Comparison of ENCODE assay signal across 10 cellular contexts in the genomic region with DNA sequence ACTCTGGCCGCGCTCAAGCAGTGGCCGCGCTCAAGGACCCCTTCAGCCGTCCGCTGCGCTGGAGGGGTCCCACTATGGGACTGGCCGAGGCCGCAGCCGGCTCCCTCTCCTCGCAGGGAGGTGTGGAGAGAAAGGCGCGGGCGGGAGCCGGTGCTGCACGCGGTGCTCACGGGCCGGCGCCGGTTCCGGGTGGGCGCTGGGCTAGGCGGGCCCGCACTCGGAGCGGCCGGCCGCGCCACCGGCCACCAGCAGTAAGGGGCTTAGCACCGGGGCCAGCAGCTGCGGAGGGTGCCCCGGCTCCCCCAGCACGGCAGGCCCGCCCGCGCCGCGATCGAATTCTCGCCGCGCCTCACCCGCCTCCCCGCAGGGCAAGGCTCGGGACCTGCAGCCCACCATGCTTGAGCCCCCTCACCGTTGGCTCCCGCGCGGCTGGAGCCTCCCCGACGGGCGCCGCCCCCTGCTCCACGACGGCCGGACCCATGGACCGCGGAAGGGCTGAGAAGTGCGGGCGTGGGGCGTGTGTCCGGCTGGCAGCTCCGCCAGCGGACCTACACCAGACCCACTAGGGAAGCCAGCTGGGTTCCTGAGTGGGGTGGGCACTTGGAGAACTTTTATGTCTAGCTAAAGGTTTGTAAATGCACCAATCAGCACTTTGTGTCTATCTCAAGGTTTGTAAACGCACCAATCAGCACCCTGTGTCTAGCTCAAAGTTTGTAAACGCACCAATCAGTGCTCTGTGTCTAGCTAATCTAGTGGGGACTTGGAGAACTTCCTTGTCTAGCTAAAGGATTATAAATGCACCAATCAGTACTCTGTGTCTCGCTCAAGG. TPM values are rescaled to one million over a fixed set of nuclear protein-coding genes. Genes with fewer than 3 reads are reported as not detected.
DNase-seq lines count a peak whose midpoint lies in the region; ATAC-seq and TF ChIP-seq lines count a peak whose summit lies in the region.
"Had no signal": no experiment of that assay in that cellular context is flagged by ENCODE, and none has a peak within 500 bp of the region (broad histone marks: within the 10 kb centered on the region; RNA-seq: fewer than 3 reads in every experiment).

No MANE protein-coding gene starts in this region.

- no peaks in the 10 kb centered on the region for H3K4me1 Mint-ChIP-seq in activated CD4-positive, alpha-beta T cell treated with anti-CD3 and anti-CD28 coated beads, Interleukin-2, amount 10 ng/mL, durations not matched to agents 24 days and 14 days

- H3K4me3 ChIP-seq in brain microvascular endothelial cell (ENCODE audit: low read depth, low read length) (peak overlapping the region; percentile 46), testis (peak overlapping the region; percentile 63 to 64)

- H3K27ac ChIP-seq in brain microvascular endothelial cell, result no peak overlapping the region
- H3K27ac ChIP-seq in testis, result peak overlapping the region; percentile 31 to 51

- in situ Hi-C loops in brain microvascular endothelial cell (cut with HindIII; ENCODE audit: low pct_ligation_motif_present, low sequenced_read_pairs), result no loop called here

- no peaks in the 10 kb centered on the region for H3K36me3 ChIP-seq in brain microvascular endothelial cell (replicated peaks)
- H3K36me3 ChIP-seq in testis (ENCODE audit: low read depth, missing control alignments), result no peaks in the 10 kb centered on the region

- no peaks in the 10 kb centered on the region for H3K9me3 Mint-ChIP-seq in activated CD4-positive, alpha-beta T cell treated with anti-CD3 and anti-CD28 coated beads, Interleukin-2, amount 10 ng/mL, durations not matched to agents 24 days and 14 days

- 18 to 51% methylated on average over 17 to 37 of the region's 69 CpGs for WGBS in testis, 2 donors

- H3K4me3 Mint-ChIP-seq in activated CD4-positive, alpha-beta T cell treated with anti-CD3 and anti-CD28 coated beads, Interleukin-2, amount 10 ng/mL, durations not matched to agents 24 days and 14 days, result peak overlapping the region; percentile 31

- TF ChIP-seq CTCF in brain microvascular endothelial cell (IDR thresholded peaks at IDR 0.05; ENCODE audit: low read depth, low read length, missing control alignments) (no peak), testis (IDR thresholded peaks at IDR 0.05) (no peak)

- peaks cover 3% of the 10 kb centered on the region for H3K4me1 ChIP-seq in testis

- ATAC-seq in GM18517 (IDR thresholded peaks at IDR 0.05; ENCODE audit: unreplicated experiment), result no peak

- intact Hi-C loops in activated CD4-positive, alpha-beta T cell treated with anti-CD3 and anti-CD28 coated beads, Interleukin-2, amount 10 ng/mL, durations not matched to agents 24 days and 14 days (cut with micrococcal nuclease), result loop anchor here (2.0 to 5.0 kb wide), 4 partner anchors 15 to 357 kb away; a partner anchor contains a TSS
- intact Hi-C loops in testis (cut with DNase I; ENCODE audit: low total_unique reads), result no loop called here

- H3K36me3 Mint-ChIP-seq in activated CD4-positive, alpha-beta T cell treated with anti-CD3 and anti-CD28 coated beads, Interleukin-2, amount 10 ng/mL, durations not matched to agents 24 days and 14 days (ENCODE audit: low read depth), result peaks cover 2% of the 10 kb centered on the region
- H3K36me3 Mint-ChIP-seq: CD4-positive, CD25-positive, alpha-beta regulatory T cell had no signal

- no peaks in the 10 kb centered on the region for H3K9me3 ChIP-seq in testis

- no peak for DNase-seq in activated CD4-positive, alpha-beta T cell treated with anti-CD3 and anti-CD28 coated beads, Interleukin-2, amount 10 ng/mL, durations not matched to agents 24 days and 14 days
- DNase-seq in activated CD4-positive, alpha-beta T cell treated with anti-CD3 and anti-CD28 coated beads for 48 hours, result no peak
- DNase-seq in brain microvascular endothelial cell (no peak), left kidney (ENCODE audit: low read depth, low spot score) (peak; percentile 60), testis (peak; percentile 78), HuH-7.5 (ENCODE audit: low spot score) (no peak), NCI-H774 (lab: John Stamatoyannopoulos, UW) (no peak)
- DNase-seq: CD4-positive, CD25-positive, alpha-beta regulatory T cell; NCI-H526 treated with DMSO at 0.1 percent for 48 hours had no signal

- peaks cover 40% of the 10 kb centered on the region for H3K27me3 Mint-ChIP-seq in activated CD4-positive, alpha-beta T cell treated with anti-CD3 and anti-CD28 coated beads, Interleukin-2, amount 10 ng/mL, durations not matched to agents 24 days and 14 days

- no peak overlapping the region for H3K27ac Mint-ChIP-seq in activated CD4-positive, alpha-beta T cell treated with anti-CD3 and anti-CD28 coated beads, Interleukin-2, amount 10 ng/mL, durations not matched to agents 24 days and 14 days
- H3K27ac Mint-ChIP-seq: CD4-positive, CD25-positive, alpha-beta regulatory T cell had no signal

- H3K27me3 ChIP-seq in brain microvascular endothelial cell (replicated peaks), result no peaks in the 10 kb centered on the region
- H3K27me3 ChIP-seq in testis, result no peaks in the 10 kb centered on the region

- no peak for TF ChIP-seq POLR2A in testis (IDR thresholded peaks at IDR 0.05)

RNA-seq across cellular contexts. Expression of a gene that starts 49.5 kb away (rescaled TPM):
- 14.7 and 14.9 TPM in 2 replicates for total RNA-seq in activated CD4-positive, alpha-beta T cell treated with anti-CD3 and anti-CD28 coated beads, Interleukin-2, amount 10 ng/mL, durations not matched to agents 24 days and 14 days
- total RNA-seq in testis, result 10 to 100 TPM; 11.4 to 15.4 TPM
- polyA plus RNA-seq in testis (ENCODE audit: insufficient read depth, low read depth, low replicate concordance), result 9.7 TPM

RNA-seq across cellular contexts. Expression of a gene that starts 49.7 kb away (rescaled TPM):
- total RNA-seq in activated CD4-positive, alpha-beta T cell treated with anti-CD3 and anti-CD28 coated beads, Interleukin-2, amount 10 ng/mL, durations not matched to agents 24 days and 14 days, result 7.6 and 7.9 TPM in 2 replicates
- 10 to 100 TPM; 32.6 to 33.0 TPM for total RNA-seq in testis
- polyA plus RNA-seq in testis (ENCODE audit: insufficient read depth, low read depth, low replicate concordance), result 16.6 TPM

Comparison
In these comparisons a context has a peak if more than half of its experiments do, and no peak if none do; other contexts are left out.
1. DNase-seq: peak in left kidney (single experiment) and testis (single experiment); none in activated CD4-positive, alpha-beta T cell treated with anti-CD3 and anti-CD28 coated beads, Interleukin-2, amount 10 ng/mL, durations not matched to agents 24 days and 14 days (single experiment), activated CD4-positive, alpha-beta T cell treated with anti-CD3 and anti-CD28 coated beads for 48 hours (single experiment), brain microvascular endothelial cell (single experiment), HuH-7.5 (single experiment) and NCI-H774 (single experiment).